ENCODE assay signal across 8 cellular contexts in genomic region chr1:232630047-232630893, GRCh38. TPM values are rescaled to one million over a fixed set of nuclear protein-coding genes. Genes with fewer than 3 reads are reported as not detected.
DNase-seq lines count a peak whose midpoint lies in the region; ATAC-seq and TF ChIP-seq lines count a peak whose summit lies in the region.

Gene SIPA1L2 (minus strand): TSS chr1:232630133. CDS start chr1:232515339, 114,794 bp downstream.

- H3K4me3 ChIP-seq in AG10803 (ENCODE audit: low read length) (peak within 1 kb of the TSS; percentile 74), right lobe of liver (peak within 1 kb of the TSS; percentile 70 to 81 (median 79))

- intact Hi-C loops in right lobe of liver (cut with DNase I): no loop called here

- WGBS in right lobe of liver (ENCODE audit: insufficient coverage, low coverage, low lambda C conversion rate, missing lambda C conversion rate): 0% methylated on average over 9 of the region's 98 CpGs

- no peaks in the 10 kb centered on the region for H3K27me3 ChIP-seq in right lobe of liver

- H3K36me3 ChIP-seq in right lobe of liver: no peaks in the 10 kb centered on the region

- TF ChIP-seq CTCF in AG10803 (conservative IDR thresholded peaks at IDR 0.05; ENCODE audit: low read length): peak; percentile 61
- peak; percentile 50 to 65 (median 60) for TF ChIP-seq CTCF in right lobe of liver (IDR thresholded peaks at IDR 0.05)

- TF ChIP-seq POLR2A in right lobe of liver (IDR thresholded peaks at IDR 0.05): peak; percentile 78

- peak within 1 kb of the TSS; percentile 77 to 85 (median 80) for H3K27ac ChIP-seq in right lobe of liver

- ATAC-seq in HG03432 (IDR thresholded peaks at IDR 0.05; ENCODE audit: unreplicated experiment) (peak; percentile 99), right lobe of liver (peak; percentile 85 to 97 (median 95))

- DNase-seq in AG10803 (ENCODE audit: low read depth) (peak; percentile 91), GM19238 (ENCODE audit: insufficient read length, low spot score) (peak; percentile 99), NCI-H460 (ENCODE audit: extremely low read depth, low read depth) (peak; percentile 91), dermis microvascular lymphatic vessel endothelial cell (ENCODE audit: low read depth in 2 of 2) (peak; percentile 68 to 93), right lobe of liver (peak; percentile 97)
- DNase-seq in activated CD4-positive, alpha-beta T cell treated with anti-CD3 and anti-CD28 coated beads, Interleukin-2, amount 50 U/mL, for 24 hours (ENCODE audit: low read depth in 1 of 2, low spot score in 1 of 2): peak; percentile 74 to 79
- DNase-seq in stimulated activated CD4-positive, alpha-beta T cell treated with anti-CD3 and anti-CD28 coated beads, Interleukin-4, amount 100 ng/mL, for 1 hour: peak; percentile 90

- peaks cover 0 to 24% (median 9%) of the 10 kb centered on the region in 4 donors for H3K4me1 ChIP-seq in right lobe of liver

- H3K9me3 ChIP-seq in right lobe of liver: no peaks in the 10 kb centered on the region

RNA-seq across cellular contexts. Expression of gene SIPA1L2, which starts in this region (rescaled TPM):
- total RNA-seq in NCI-H460 (2014; rRNA removed; shearing (Covaris generic)): 8.9 TPM in 2 replicates
- polyA plus RNA-seq in NCI-H460 (2014; cell fraction: nucleus; rRNA removed): 5.0 and 6.0 TPM in 2 replicates
- total RNA-seq in dermis microvascular lymphatic vessel endothelial cell (11.7 and 11.8 TPM in 2 replicates), right lobe of liver (10 to 100 TPM in 4 of 6 experiments, 1 to 10 TPM in 2; 3.7 to 22.8 (median 10.7) TPM)

Comparison
In these comparisons a context has a peak if more than half of its experiments do, and no peak if none do; other contexts are left out.
1. Peak in every context shown above with its lines: DNase-seq, ATAC-seq, H3K4me3 ChIP-seq and H3K27ac ChIP-seq.